Comparison of ENCODE assay signal across 1 cellular context in the genomic region with DNA sequence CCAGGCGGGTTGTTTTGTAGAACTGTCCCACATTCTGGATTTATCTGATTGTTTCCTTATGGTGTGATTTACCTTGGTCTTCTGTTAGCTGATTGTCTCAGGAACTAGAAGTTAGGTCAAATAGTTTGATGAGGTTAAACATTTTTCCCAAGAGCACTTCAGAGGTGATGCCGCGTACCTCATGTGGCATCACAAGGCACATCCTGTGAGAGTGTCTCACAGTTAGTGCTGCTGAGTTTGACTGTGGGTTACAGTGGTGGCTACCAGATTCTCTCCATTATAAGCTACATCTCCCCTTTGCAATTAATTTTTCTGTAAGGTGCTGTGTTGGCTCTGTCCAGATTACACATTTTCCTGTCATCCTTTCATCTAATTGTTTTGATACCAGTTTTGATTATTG.
TF ChIP-seq lines count a peak whose summit lies in the region.

No MANE protein-coding gene starts in this region.

TF ChIP-seq in GM23338, 12 proteins besides CTCF, POLR2A, EP300 and RAD21:
- TF ChIP-seq, protein P1, sequence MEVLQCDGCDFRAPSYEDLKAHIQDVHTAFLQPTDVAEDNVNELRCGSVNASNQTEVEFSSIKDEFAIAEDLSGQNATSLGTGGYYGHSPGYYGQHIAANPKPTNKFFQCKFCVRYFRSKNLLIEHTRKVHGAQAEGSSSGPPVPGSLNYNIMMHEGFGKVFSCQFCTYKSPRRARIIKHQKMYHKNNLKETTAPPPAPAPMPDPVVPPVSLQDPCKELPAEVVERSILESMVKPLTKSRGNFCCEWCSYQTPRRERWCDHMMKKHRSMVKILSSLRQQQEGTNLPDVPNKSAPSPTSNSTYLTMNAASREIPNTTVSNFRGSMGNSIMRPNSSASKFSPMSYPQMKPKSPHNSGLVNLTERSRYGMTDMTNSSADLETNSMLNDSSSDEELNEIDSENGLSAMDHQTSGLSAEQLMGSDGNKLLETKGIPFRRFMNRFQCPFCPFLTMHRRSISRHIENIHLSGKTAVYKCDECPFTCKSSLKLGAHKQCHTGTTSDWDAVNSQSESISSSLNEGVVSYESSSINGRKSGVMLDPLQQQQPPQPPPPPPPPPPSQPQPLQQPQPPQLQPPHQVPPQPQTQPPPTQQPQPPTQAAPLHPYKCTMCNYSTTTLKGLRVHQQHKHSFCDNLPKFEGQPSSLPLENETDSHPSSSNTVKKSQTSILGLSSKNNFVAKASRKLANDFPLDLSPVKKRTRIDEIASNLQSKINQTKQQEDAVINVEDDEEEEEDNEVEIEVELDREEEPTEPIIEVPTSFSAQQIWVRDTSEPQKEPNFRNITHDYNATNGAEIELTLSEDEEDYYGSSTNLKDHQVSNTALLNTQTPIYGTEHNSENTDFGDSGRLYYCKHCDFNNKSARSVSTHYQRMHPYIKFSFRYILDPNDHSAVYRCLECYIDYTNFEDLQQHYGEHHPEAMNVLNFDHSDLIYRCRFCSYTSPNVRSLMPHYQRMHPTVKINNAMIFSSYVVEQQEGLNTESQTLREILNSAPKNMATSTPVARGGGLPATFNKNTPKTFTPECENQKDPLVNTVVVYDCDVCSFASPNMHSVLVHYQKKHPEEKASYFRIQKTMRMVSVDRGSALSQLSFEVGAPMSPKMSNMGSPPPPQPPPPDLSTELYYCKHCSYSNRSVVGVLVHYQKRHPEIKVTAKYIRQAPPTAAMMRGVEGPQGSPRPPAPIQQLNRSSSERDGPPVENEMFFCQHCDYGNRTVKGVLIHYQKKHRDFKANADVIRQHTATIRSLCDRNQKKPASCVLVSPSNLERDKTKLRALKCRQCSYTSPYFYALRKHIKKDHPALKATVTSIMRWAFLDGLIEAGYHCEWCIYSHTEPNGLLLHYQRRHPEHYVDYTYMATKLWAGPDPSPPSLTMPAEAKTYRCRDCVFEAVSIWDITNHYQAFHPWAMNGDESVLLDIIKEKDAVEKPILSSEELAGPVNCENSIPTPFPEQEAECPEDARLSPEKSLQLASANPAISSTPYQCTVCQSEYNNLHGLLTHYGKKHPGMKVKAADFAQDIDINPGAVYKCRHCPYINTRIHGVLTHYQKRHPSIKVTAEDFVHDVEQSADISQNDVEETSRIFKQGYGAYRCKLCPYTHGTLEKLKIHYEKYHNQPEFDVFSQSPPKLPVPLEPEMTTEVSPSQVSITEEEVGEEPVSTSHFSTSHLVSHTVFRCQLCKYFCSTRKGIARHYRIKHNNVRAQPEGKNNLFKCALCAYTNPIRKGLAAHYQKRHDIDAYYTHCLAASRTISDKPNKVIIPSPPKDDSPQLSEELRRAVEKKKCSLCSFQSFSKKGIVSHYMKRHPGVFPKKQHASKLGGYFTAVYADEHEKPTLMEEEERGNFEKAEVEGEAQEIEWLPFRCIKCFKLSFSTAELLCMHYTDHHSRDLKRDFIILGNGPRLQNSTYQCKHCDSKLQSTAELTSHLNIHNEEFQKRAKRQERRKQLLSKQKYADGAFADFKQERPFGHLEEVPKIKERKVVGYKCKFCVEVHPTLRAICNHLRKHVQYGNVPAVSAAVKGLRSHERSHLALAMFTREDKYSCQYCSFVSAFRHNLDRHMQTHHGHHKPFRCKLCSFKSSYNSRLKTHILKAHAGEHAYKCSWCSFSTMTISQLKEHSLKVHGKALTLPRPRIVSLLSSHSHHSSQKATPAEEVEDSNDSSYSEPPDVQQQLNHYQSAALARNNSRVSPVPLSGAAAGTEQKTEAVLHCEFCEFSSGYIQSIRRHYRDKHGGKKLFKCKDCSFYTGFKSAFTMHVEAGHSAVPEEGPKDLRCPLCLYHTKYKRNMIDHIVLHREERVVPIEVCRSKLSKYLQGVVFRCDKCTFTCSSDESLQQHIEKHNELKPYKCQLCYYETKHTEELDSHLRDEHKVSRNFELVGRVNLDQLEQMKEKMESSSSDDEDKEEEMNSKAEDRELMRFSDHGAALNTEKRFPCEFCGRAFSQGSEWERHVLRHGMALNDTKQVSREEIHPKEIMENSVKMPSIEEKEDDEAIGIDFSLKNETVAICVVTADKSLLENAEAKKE (CRISPR knock-in tag; IDR thresholded peaks at IDR 0.05), result no peak
- TF ChIP-seq EZH2phosphoT487 (IDR thresholded peaks at IDR 0.05; ENCODE audit: unreplicated experiment) (no peak), NANOG (IDR thresholded peaks at IDR 0.05; ENCODE audit: borderline replicate concordance) (no peak), JUNB (IDR thresholded peaks at IDR 0.05; ENCODE audit: unreplicated experiment) (no peak), ZNF331 (CRISPR knock-in tag; IDR thresholded peaks at IDR 0.05; ENCODE audit: low read depth) (no peak), EZH2 (IDR thresholded peaks at IDR 0.05; ENCODE audit: low read depth, unreplicated experiment) (no peak), ZNF114 (CRISPR knock-in tag; IDR thresholded peaks at IDR 0.05) (no peak), STAT1 (IDR thresholded peaks at IDR 0.05; ENCODE audit: unreplicated experiment) (no peak), CREB1 (CRISPR knock-in tag; IDR thresholded peaks at IDR 0.05; ENCODE audit: low read depth) (no peak), ETS1 (IDR thresholded peaks at IDR 0.05) (no peak), POLR2AphosphoS5 (IDR thresholded peaks at IDR 0.05; ENCODE audit: low read depth) (no peak)
- TF ChIP-seq, protein P2, sequence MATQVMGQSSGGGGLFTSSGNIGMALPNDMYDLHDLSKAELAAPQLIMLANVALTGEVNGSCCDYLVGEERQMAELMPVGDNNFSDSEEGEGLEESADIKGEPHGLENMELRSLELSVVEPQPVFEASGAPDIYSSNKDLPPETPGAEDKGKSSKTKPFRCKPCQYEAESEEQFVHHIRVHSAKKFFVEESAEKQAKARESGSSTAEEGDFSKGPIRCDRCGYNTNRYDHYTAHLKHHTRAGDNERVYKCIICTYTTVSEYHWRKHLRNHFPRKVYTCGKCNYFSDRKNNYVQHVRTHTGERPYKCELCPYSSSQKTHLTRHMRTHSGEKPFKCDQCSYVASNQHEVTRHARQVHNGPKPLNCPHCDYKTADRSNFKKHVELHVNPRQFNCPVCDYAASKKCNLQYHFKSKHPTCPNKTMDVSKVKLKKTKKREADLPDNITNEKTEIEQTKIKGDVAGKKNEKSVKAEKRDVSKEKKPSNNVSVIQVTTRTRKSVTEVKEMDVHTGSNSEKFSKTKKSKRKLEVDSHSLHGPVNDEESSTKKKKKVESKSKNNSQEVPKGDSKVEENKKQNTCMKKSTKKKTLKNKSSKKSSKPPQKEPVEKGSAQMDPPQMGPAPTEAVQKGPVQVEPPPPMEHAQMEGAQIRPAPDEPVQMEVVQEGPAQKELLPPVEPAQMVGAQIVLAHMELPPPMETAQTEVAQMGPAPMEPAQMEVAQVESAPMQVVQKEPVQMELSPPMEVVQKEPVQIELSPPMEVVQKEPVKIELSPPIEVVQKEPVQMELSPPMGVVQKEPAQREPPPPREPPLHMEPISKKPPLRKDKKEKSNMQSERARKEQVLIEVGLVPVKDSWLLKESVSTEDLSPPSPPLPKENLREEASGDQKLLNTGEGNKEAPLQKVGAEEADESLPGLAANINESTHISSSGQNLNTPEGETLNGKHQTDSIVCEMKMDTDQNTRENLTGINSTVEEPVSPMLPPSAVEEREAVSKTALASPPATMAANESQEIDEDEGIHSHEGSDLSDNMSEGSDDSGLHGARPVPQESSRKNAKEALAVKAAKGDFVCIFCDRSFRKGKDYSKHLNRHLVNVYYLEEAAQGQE (IDR thresholded peaks at IDR 0.05; ENCODE audit: unreplicated experiment), result no peak
